In the genomic region with DNA sequence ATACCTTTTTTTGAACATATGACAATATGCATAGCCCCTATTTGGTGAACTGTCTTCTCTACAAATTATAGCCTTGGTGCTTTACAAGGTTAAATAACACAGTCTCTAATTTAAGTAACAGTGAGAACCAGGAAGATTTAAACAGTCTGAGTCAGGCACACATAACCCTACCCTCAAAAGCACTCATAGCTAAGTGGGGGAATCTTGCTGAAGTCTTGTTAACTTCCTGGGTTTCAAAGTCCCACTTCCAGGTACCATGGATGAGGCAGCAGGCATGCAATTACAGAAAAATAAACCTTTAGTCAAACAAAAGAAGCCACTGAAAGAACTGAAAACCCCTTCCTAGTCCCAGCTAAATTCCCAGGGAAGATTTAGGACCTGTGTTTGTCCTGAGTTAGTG, we compare ENCODE assay signal across 13 cellular contexts.
DNase-seq lines count a peak whose midpoint lies in the region; ATAC-seq and TF ChIP-seq lines count a peak whose summit lies in the region.
"Had no signal": no experiment of that assay in that cellular context is flagged by ENCODE, and none has a peak within 500 bp of the region (broad histone marks: within the 10 kb centered on the region; RNA-seq: fewer than 3 reads in every experiment).

No MANE protein-coding gene starts in this region.

- peaks cover 83% of the 10 kb centered on the region for H3K4me1 ChIP-seq in cardiac muscle cell (ENCODE audit: low read depth)
- H3K4me1 ChIP-seq in parathyroid adenoma: peaks cover 39% of the 10 kb centered on the region

- H3K27ac ChIP-seq in cardiac muscle cell (peak overlapping the region; percentile 89), parathyroid adenoma (peak overlapping the region; percentile 87)

- DNase-seq in cardiac muscle cell (ENCODE audit: low read depth in 1 of 2, low spot score in 1 of 2) (peak in 1 of 2 donors; percentile 38), Right ventricle myocardium inferior (ENCODE audit: missing footprints) (no peak), fibroblast of mammary gland (ENCODE audit: low read depth) (peak; percentile 22), NCI-H526 (lab: John Stamatoyannopoulos, UW) (no peak), AG08396 (ENCODE audit: low spot score) (no peak)
- no peak for DNase-seq in activated CD4-positive, CD25-positive, alpha-beta regulatory T cell treated with anti-CD3 and anti-CD28 coated beads, Interleukin-2, amount 50 U/mL, for 72 hours
- DNase-seq: activated CD4-positive, alpha-beta memory T cell treated with anti-CD3 and anti-CD28 coated beads, Interleukin-2, amount 10 ng/mL, durations not matched to agents 7 days and 5 days; effector memory CD4-positive, alpha-beta T cell; NCI-H446 treated with DMSO at 0.1 percent for 48 hours; stimulated activated CD4-positive, alpha-beta T cell treated with anti-CD3 and anti-CD28 coated beads, Interleukin-4, amount 100 ng/mL, for 4 hours; testis had no signal

- no peak for ATAC-seq in Right ventricle myocardium inferior
- no peak for ATAC-seq in GM21390 (IDR thresholded peaks at IDR 0.05; ENCODE audit: unreplicated experiment)

- H3K9me3 ChIP-seq in cardiac muscle cell (ENCODE audit: low read depth): no peaks in the 10 kb centered on the region
- H3K9me3 ChIP-seq in parathyroid adenoma (ENCODE audit: control insufficient read depth, low read length): no peaks in the 10 kb centered on the region
- H3K9me3 ChIP-seq: testis had no signal

- H3K27me3 ChIP-seq in cardiac muscle cell: no peaks in the 10 kb centered on the region
- no peaks in the 10 kb centered on the region for H3K27me3 ChIP-seq in parathyroid adenoma (ENCODE audit: control insufficient read depth, insufficient read depth, low read length)
- H3K27me3 ChIP-seq: testis had no signal

- H3K4me2 ChIP-seq in parathyroid adenoma (ENCODE audit: low read length): no peak overlapping the region

- H3K79me2 ChIP-seq in parathyroid adenoma: peaks cover 4% of the 10 kb centered on the region

- no peak for TF ChIP-seq CTCF in cardiac muscle cell (IDR thresholded peaks at IDR 0.05; ENCODE audit: low read depth, low read length)
- no peak for TF ChIP-seq CTCF in fibroblast of mammary gland (conservative IDR thresholded peaks at IDR 0.05; ENCODE audit: control insufficient read depth, insufficient read depth, low read depth, low read length)
- TF ChIP-seq CTCF in parathyroid adenoma (IDR thresholded peaks at IDR 0.05): no peak

- H3K36me3 ChIP-seq in cardiac muscle cell (no peaks in the 10 kb centered on the region), parathyroid adenoma (ENCODE audit: control insufficient read depth, insufficient read depth, low read length) (no peaks in the 10 kb centered on the region)

- H3K4me3 ChIP-seq in cardiac muscle cell (no peak overlapping the region), fibroblast of mammary gland (ENCODE audit: control insufficient read depth, low read depth, low read length) (no peak overlapping the region), parathyroid adenoma (ENCODE audit: low read depth, low read length) (no peak overlapping the region)
- H3K4me3 ChIP-seq: testis had no signal

- H2AFZ ChIP-seq in parathyroid adenoma: no peak overlapping the region

- H3K9ac ChIP-seq in parathyroid adenoma: no peak overlapping the region

- intact Hi-C loops in Right ventricle myocardium inferior (cut with DNase I): loop anchor here (5.0 kb wide), 2 partner anchors 76 to 144 kb away; no protein-coding TSS in a partner anchor
